Comparison of ENCODE assay signal across 16 cellular contexts in the genomic region with DNA sequence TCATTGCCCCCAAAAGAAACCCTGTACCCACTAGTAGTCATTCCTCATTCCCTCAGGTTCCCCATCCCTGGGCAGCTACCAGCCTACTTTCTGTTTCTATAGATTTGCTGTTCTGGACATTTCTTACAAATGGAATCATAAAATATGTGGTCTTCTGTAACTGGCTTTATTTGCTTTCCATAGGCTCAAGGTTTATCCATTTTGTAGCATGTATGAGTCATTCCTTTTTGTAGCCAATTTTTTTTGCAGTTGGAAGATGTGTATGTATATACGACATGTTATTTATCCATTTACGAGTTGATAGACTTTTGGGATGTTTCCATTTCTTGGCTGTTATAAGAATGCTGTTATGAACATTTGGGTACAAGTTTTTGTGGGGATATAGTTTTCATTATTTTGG.
DNase-seq lines count a peak whose midpoint lies in the region; ATAC-seq and TF ChIP-seq lines count a peak whose summit lies in the region.
"Had no signal": no experiment of that assay in that cellular context is flagged by ENCODE, and none has a peak within 500 bp of the region (broad histone marks: within the 10 kb centered on the region; RNA-seq: fewer than 3 reads in every experiment).

No MANE protein-coding gene starts in this region.

- CTCF ChIA-PET in A673 (lab: Charles Lee) (no interaction called here), IMR-90 (lab: Yijun Ruan, JAX) (interaction anchor here (0.9 to 1.1 kb wide), 2 partner anchors 38 to 44 kb away, joined by 3 read pairs; no protein-coding TSS in a partner anchor)

- WGBS in IMR-90 (ENCODE audit: extremely low coverage in 2 of 2, insufficient read length in 1 of 2), 2 experiments = no CpG with 5 or more reads among the region's 2 CpGs
- 79 to 88% methylated on average over 2 of the region's 2 CpGs for WGBS in transverse colon (ENCODE audit: low coverage in 1 of 2), 2 donors

- H3K23ac ChIP-seq in IMR-90 (ENCODE audit: low read depth, low read length) = no peak overlapping the region

- H2BK120ac ChIP-seq in IMR-90 (ENCODE audit: low read depth, low read length) = no peak overlapping the region

- no peak overlapping the region for H4K5ac ChIP-seq in IMR-90 (ENCODE audit: low read depth, low read length)

- H2BK15ac ChIP-seq in IMR-90 (ENCODE audit: low read depth, low read length) = no peak overlapping the region; the same call in 2 of the 3 replicates

- 0 out of 4 replicates have a peak, but pooled peaks cover 0 to 4% of the 10 kb centered on the region in 2 experiments for H3K79me1 ChIP-seq in IMR-90 (ENCODE audit: low read depth in 1 of 2, low read length in 2 of 2)

- no peak overlapping the region for H3K56ac ChIP-seq in IMR-90 (ENCODE audit: extremely low read depth, insufficient read depth, low read length)

- no peak overlapping the region for H2AFZ ChIP-seq in IMR-90 (replicated peaks; ENCODE audit: low read length, poor library complexity)

- H3K4ac ChIP-seq in IMR-90 (ENCODE audit: low read depth, low read length) = no peak overlapping the region

- H3K36me3 Mint-ChIP-seq in brain (peaks cover 17% of the 10 kb centered on the region), nephron (ENCODE audit: low read depth) (peaks cover 12% of the 10 kb centered on the region)

- H4K20me1 ChIP-seq in IMR-90 (ENCODE audit: insufficient read depth, low read length) = no peaks in the 10 kb centered on the region

- in situ Hi-C loops in IMR-90 (cut with MboI; ENCODE audit: low sequenced_read_pairs) (no loop called here), transverse colon (cut with MboI; ENCODE audit: low pct_ligation_motif_present in 1 of 4, low pct_unique_long_range_greater_than_20kb in 1 of 4, low sequenced_read_pairs in 3 of 4) (no loop called here)

- no peak overlapping the region for H2AK5ac ChIP-seq in IMR-90 (ENCODE audit: low read depth, low read length)

- TF ChIP-seq POLR2A in IMR-90 (IDR thresholded peaks at IDR 0.05; ENCODE audit: low read depth, low read length) = no peak
- no peak for TF ChIP-seq POLR2A in transverse colon (IDR thresholded peaks at IDR 0.05)

- ATAC-seq in IMR-90 (ENCODE audit: low read depth) (peak; percentile 36; the same call in 1 of the 2 replicates), GM19351 (IDR thresholded peaks at IDR 0.05; ENCODE audit: unreplicated experiment) (no peak)
- ATAC-seq: CD8-positive, alpha-beta T cell had no signal

- H3K27ac Mint-ChIP-seq in brain (peak overlapping the region in 3 of 5 experiments; percentile 31 to 79 (median 55)), nephron (peak overlapping the region; percentile 68 to 79 (median 78))
- H3K27ac Mint-ChIP-seq: CD8-positive, alpha-beta T cell; H9 had no signal

- TF ChIP-seq RAD21 in IMR-90 (IDR thresholded peaks at IDR 0.05; ENCODE audit: low read length) = no peak

- BruUV-seq in A673 (replicated peaks; lab: Mats Ljungman, UMichigan) (no TSS peak), IMR-90 (replicated peaks; lab: Mats Ljungman, UMichigan) (no TSS peak)

- H2AK9ac ChIP-seq in IMR-90 (replicated peaks; ENCODE audit: low read depth, low read length, poor library complexity) = no peak overlapping the region

- H2BK5ac ChIP-seq in IMR-90 (ENCODE audit: low read depth, low read length, poor library complexity, severe bottlenecking) = no peak overlapping the region

- TF ChIP-seq CTCF in A673 (conservative IDR thresholded peaks at IDR 0.05; ENCODE audit: low read depth, low read length) (no peak), IMR-90 (conservative IDR thresholded peaks at IDR 0.05; ENCODE audit: low read depth, low read length) (no peak), brain (conservative IDR thresholded peaks at IDR 0.05) (no peak), nephron (IDR thresholded peaks at IDR 0.05; ENCODE audit: unreplicated experiment in 3 of 3) (no peak), transverse colon (IDR thresholded peaks at IDR 0.05) (no peak)

- H3K27me3 ChIP-seq in A673 (replicated peaks; ENCODE audit: insufficient read depth, low read depth, low read length, poor library complexity) (no peaks in the 10 kb centered on the region), IMR-90 (ENCODE audit: control insufficient read depth, insufficient read depth, low read length) (no peaks in the 10 kb centered on the region), transverse colon (no peaks in the 10 kb centered on the region)

- H3K27me3 Mint-ChIP-seq in brain (no peaks in the 10 kb centered on the region), nephron (ENCODE audit: low read depth) (no peaks in the 10 kb centered on the region)

- H3K4me1 Mint-ChIP-seq in brain (peaks cover 47% of the 10 kb centered on the region), nephron (peaks cover 43% of the 10 kb centered on the region)
- H3K4me1 Mint-ChIP-seq: H9 had no signal

- no peak overlapping the region for H2BK20ac ChIP-seq in IMR-90 (ENCODE audit: low read depth, low read length)

- POLR2A ChIA-PET in A673 (lab: Charles Lee; ENCODE audit: low non-redundant PET) = no interaction called here
- POLR2A ChIA-PET in IMR-90 (lab: Charles Lee; ENCODE audit: unreplicated experiment) = no interaction called here

- H3K4me2 ChIP-seq in IMR-90 (ENCODE audit: low read depth, low read length) = peak overlapping the region; percentile 30

- no peak overlapping the region for H3K18ac ChIP-seq in IMR-90 (ENCODE audit: low read depth, low read length)

- H3K14ac ChIP-seq in IMR-90 (replicated peaks; ENCODE audit: low read depth, low read length) = no peak overlapping the region

- H3K9me1 ChIP-seq in IMR-90 (ENCODE audit: insufficient read depth, low read length) = 0 out of 2 replicates have a peak, but pooled peaks cover 3% of the 10 kb centered on the region

- H4K8ac ChIP-seq in IMR-90 (ENCODE audit: low read depth in 2 of 2, low read length in 2 of 2) = no peak overlapping the region

- no peak for TF ChIP-seq EP300 in transverse colon (IDR thresholded peaks at IDR 0.05; ENCODE audit: low read depth)

- peak; percentile 7 for DNase-seq in A673 (ENCODE audit: low spot score)
- peak; percentile 67 for DNase-seq in IMR-90
- no peak for DNase-seq in NCI-H2227 (lab: John Stamatoyannopoulos, UW; ENCODE audit: unreplicated experiment)
- no peak for DNase-seq in HK-2 (ENCODE audit: unreplicated experiment)
- no peak for DNase-seq in transverse colon
- DNase-seq: CD8-positive, alpha-beta T cell; DND-41; GF-D8; H9; NCI-H1930; NCI-H2171 treated with DMSO at 0.1 percent for 48 hours; NCI-H510A; SIG-M5 had no signal

- intact Hi-C loops in A673 (cut with micrococcal nuclease; ENCODE audit: unreplicated experiment) (no loop called here), IMR-90 (cut with micrococcal nuclease) (no loop called here), transverse colon (cut with DNase I; ENCODE audit: low total_unique reads) (no loop called here)

- H3K4me1 ChIP-seq in A673 (ENCODE audit: insufficient read depth, low read length, poor library complexity, severe bottlenecking) = peaks cover 34% of the 10 kb centered on the region
- H3K4me1 ChIP-seq in IMR-90 (ENCODE audit: control insufficient read depth, insufficient read depth, low read length) = peaks cover 14% of the 10 kb centered on the region
- H3K4me1 ChIP-seq in transverse colon = peaks cover 0 to 15% (median 2%) of the 10 kb centered on the region in 4 donors

- H3K4me3 ChIP-seq in A673 (ENCODE audit: low read depth, low read length, poor library complexity, severe bottlenecking) (no peak overlapping the region), IMR-90 (ENCODE audit: insufficient read depth, low read depth, low read length) (no peak overlapping the region), transverse colon (no peak overlapping the region)

- H3K27ac ChIP-seq in A673 (ENCODE audit: low read depth, low read length, poor library complexity, severe bottlenecking) = no peak overlapping the region
- peak overlapping the region; percentile 40; the same call in 1 of the 2 replicates for H3K27ac ChIP-seq in IMR-90 (ENCODE audit: insufficient read depth, low read length)
- H3K27ac ChIP-seq in transverse colon = no peak overlapping the region

- H4K91ac ChIP-seq in IMR-90 (ENCODE audit: insufficient read depth, low read depth, low read length) = no peak overlapping the region

- no peak overlapping the region for H3K9ac ChIP-seq in IMR-90 (ENCODE audit: low read depth, low read length)

- H3K36me3 ChIP-seq in A673 (ENCODE audit: insufficient read depth, low read length, poor library complexity, severe bottlenecking) = no peaks in the 10 kb centered on the region
- H3K36me3 ChIP-seq in IMR-90 (ENCODE audit: control insufficient read depth, insufficient read depth, low read length) = no peaks in the 10 kb centered on the region
- H3K36me3 ChIP-seq in transverse colon = no peaks in the 10 kb centered on the region

- H3K9me3 Mint-ChIP-seq in brain = peaks cover 0 to 3% (median 0%) of the 10 kb centered on the region in 5 experiments
- no peaks in the 10 kb centered on the region for H3K9me3 Mint-ChIP-seq in nephron
- H3K9me3 Mint-ChIP-seq: CD8-positive, alpha-beta T cell; H9 had no signal

- H3K9me3 ChIP-seq in A673 (ENCODE audit: low read depth, low read length, poor library complexity, severe bottlenecking) (no peaks in the 10 kb centered on the region), IMR-90 (ENCODE audit: control insufficient read depth, insufficient read depth, low read length) (no peaks in the 10 kb centered on the region), transverse colon (no peaks in the 10 kb centered on the region)

- H3K4me3 Mint-ChIP-seq in brain (no peak overlapping the region), nephron (peak overlapping the region in 1 of 3 experiments; percentile 32)
- H3K4me3 Mint-ChIP-seq: CD8-positive, alpha-beta T cell; H9 had no signal

- dilution Hi-C loops in IMR-90 (cut with HindIII; ENCODE audit: low sequenced_read_pairs, unreplicated experiment) = no loop called here

TF ChIP-seq in IMR-90, 13 proteins besides CTCF, POLR2A, EP300 and RAD21 (continues in another document):
- TF ChIP-seq RCOR1 (IDR thresholded peaks at IDR 0.05; ENCODE audit: insufficient replicate concordance, low read length) = no peak
- no peak for TF ChIP-seq BHLHE40 (IDR thresholded peaks at IDR 0.05; ENCODE audit: low read depth, low read length)
- TF ChIP-seq, protein P1, sequence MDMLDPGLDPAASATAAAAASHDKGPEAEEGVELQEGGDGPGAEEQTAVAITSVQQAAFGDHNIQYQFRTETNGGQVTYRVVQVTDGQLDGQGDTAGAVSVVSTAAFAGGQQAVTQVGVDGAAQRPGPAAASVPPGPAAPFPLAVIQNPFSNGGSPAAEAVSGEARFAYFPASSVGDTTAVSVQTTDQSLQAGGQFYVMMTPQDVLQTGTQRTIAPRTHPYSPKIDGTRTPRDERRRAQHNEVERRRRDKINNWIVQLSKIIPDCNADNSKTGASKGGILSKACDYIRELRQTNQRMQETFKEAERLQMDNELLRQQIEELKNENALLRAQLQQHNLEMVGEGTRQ (IDR thresholded peaks at IDR 0.05; ENCODE audit: low read depth, low read length) = no peak
- no peak for TF ChIP-seq NFE2L2 (IDR thresholded peaks at IDR 0.05; ENCODE audit: low read depth, low read length)
- TF ChIP-seq RFX5 (IDR thresholded peaks at IDR 0.05; ENCODE audit: low read depth, low read length) = no peak
- no peak for TF ChIP-seq MXI1 (IDR thresholded peaks at IDR 0.05; ENCODE audit: borderline replicate concordance, low read depth, low read length)
- no peak for TF ChIP-seq MAZ (IDR thresholded peaks at IDR 0.05; ENCODE audit: borderline replicate concordance, low read depth, low read length)
- no peak for TF ChIP-seq CEBPB (IDR thresholded peaks at IDR 0.05; ENCODE audit: low read depth, low read length)

Comparison
In these comparisons a context has a peak if more than half of its experiments do, and no peak if none do; other contexts are left out.
1. DNase-seq: peak in A673 (single experiment) and IMR-90 (single experiment); none in NCI-H2227 (single experiment), HK-2 (single experiment) and transverse colon (single experiment).